ENCODE assay signal across 1 cellular context in genomic region chr12:122021193-122021821, GRCh38.
TF ChIP-seq lines count a peak whose summit lies in the region.

No MANE protein-coding gene starts in this region.

TF ChIP-seq in HepG2, 621 proteins besides CTCF, POLR2A, EP300 and RAD21 (continued from another document):
- TF ChIP-seq MNT (IDR thresholded peaks at IDR 0.05) (no peak), MYC (CRISPR knock-in tag; IDR thresholded peaks at IDR 0.05; ENCODE audit: borderline replicate concordance) (no peak)
